ENCODE assay signal across 1 cellular context in the genomic region with DNA sequence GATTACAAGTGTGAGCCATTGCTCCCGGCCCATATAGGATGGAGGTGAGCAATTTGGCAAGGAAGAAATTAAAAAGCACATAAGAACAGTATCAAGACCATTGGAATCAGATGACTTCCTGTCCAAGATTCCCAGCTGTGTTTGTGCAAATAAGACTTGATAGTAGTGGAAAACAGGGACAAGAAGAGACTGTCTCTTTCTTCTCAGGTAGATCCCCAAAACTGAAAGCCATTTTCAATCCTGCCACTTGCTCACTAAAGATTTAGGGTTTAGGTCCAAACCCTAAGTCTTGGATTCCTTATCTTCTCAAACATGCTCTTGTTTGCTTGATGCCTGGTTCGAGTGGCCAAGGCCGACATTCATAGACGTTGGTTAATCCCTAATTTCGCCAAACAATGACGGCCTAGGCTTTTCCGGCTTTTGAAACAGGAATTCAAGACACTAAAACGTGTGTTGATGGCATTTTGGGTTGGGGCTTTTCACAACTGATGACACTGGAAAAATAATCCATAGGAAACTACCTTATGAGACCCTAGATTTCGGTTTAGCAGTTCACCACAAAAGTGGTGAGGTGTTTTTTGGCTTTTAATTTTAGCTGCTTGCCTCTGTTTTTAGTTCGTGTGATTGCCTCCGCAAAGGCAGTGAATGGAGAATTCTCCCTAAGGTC.
TF ChIP-seq lines count a peak whose summit lies in the region.

No MANE protein-coding gene starts in this region.

TF ChIP-seq in HepG2, 621 proteins besides CTCF, POLR2A, EP300 and RAD21 (continues in another document):
- TF ChIP-seq, protein P1, sequence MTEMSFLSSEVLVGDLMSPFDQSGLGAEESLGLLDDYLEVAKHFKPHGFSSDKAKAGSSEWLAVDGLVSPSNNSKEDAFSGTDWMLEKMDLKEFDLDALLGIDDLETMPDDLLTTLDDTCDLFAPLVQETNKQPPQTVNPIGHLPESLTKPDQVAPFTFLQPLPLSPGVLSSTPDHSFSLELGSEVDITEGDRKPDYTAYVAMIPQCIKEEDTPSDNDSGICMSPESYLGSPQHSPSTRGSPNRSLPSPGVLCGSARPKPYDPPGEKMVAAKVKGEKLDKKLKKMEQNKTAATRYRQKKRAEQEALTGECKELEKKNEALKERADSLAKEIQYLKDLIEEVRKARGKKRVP (CRISPR knock-in tag; IDR thresholded peaks at IDR 0.05), result 0 out of 4 replicates have a peak, but pooled peaks of 1 of the 2 experiments have one; percentile 39
- peak; percentile 66; the same call in 1 of the 2 replicates for TF ChIP-seq ELF4 (CRISPR knock-in tag; IDR thresholded peaks at IDR 0.05; ENCODE audit: borderline replicate concordance)
- no peak for TF ChIP-seq ZNF367 (CRISPR knock-in tag; IDR thresholded peaks at IDR 0.05; ENCODE audit: borderline replicate concordance)
- no peak for TF ChIP-seq ZNF607 (CRISPR knock-in tag; IDR thresholded peaks at IDR 0.05; ENCODE audit: borderline replicate concordance)
- TF ChIP-seq, protein P2, sequence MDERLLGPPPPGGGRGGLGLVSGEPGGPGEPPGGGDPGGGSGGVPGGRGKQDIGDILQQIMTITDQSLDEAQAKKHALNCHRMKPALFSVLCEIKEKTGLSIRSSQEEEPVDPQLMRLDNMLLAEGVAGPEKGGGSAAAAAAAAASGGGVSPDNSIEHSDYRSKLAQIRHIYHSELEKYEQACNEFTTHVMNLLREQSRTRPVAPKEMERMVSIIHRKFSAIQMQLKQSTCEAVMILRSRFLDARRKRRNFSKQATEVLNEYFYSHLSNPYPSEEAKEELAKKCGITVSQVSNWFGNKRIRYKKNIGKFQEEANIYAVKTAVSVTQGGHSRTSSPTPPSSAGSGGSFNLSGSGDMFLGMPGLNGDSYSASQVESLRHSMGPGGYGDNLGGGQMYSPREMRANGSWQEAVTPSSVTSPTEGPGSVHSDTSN (CRISPR knock-in tag; IDR thresholded peaks at IDR 0.05), result no peak
- TF ChIP-seq BRCA1 (CRISPR knock-in tag; IDR thresholded peaks at IDR 0.05), result no peak
- TF ChIP-seq FOXP1 (IDR thresholded peaks at IDR 0.05), result no peak
- no peak for TF ChIP-seq FOXP1 (CRISPR knock-in tag; IDR thresholded peaks at IDR 0.05)
- TF ChIP-seq SMAD3 (CRISPR knock-in tag; IDR thresholded peaks at IDR 0.05), result 0 out of 2 replicates have a peak, but pooled peaks have one; percentile 59
- TF ChIP-seq ZNF644 (CRISPR knock-in tag; IDR thresholded peaks at IDR 0.05; ENCODE audit: low read depth), result peak; percentile 6; the same call in 1 of the 2 replicates
- TF ChIP-seq, protein P3, sequence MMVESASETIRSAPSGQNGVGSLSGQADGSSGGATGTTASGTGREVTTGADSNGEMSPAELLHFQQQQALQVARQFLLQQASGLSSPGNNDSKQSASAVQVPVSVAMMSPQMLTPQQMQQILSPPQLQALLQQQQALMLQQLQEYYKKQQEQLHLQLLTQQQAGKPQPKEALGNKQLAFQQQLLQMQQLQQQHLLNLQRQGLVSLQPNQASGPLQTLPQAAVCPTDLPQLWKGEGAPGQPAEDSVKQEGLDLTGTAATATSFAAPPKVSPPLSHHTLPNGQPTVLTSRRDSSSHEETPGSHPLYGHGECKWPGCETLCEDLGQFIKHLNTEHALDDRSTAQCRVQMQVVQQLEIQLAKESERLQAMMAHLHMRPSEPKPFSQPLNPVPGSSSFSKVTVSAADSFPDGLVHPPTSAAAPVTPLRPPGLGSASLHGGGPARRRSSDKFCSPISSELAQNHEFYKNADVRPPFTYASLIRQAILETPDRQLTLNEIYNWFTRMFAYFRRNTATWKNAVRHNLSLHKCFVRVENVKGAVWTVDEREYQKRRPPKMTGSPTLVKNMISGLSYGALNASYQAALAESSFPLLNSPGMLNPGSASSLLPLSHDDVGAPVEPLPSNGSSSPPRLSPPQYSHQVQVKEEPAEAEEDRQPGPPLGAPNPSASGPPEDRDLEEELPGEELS (CRISPR knock-in tag; IDR thresholded peaks at IDR 0.05), result 0 out of 2 replicates have a peak, but pooled peaks have one; percentile 15
- TF ChIP-seq CBX5 (CRISPR knock-in tag; IDR thresholded peaks at IDR 0.05; ENCODE audit: borderline replicate concordance), result 0 out of 2 replicates have a peak, but pooled peaks have one; percentile 10
- 0 out of 2 replicates have a peak, but pooled peaks have one; percentile 0 for TF ChIP-seq ZNF614 (CRISPR knock-in tag; IDR thresholded peaks at IDR 0.05; ENCODE audit: borderline replicate concordance)
- peak; percentile 31; the same call in 1 of the 2 replicates for TF ChIP-seq ZSCAN31 (CRISPR knock-in tag; IDR thresholded peaks at IDR 0.05; ENCODE audit: low read depth)
- peak; percentile 17 for TF ChIP-seq PHF5A (CRISPR knock-in tag; IDR thresholded peaks at IDR 0.05; ENCODE audit: low read depth, unreplicated experiment)
- TF ChIP-seq ETV5 (CRISPR knock-in tag; IDR thresholded peaks at IDR 0.05; ENCODE audit: borderline replicate concordance), result peak; percentile 40; the same call in 1 of the 2 replicates
- TF ChIP-seq SOX6 (IDR thresholded peaks at IDR 0.05), result no peak
- TF ChIP-seq SOX6 (CRISPR knock-in tag; IDR thresholded peaks at IDR 0.05), result peak; percentile 39
- 0 out of 2 replicates have a peak, but pooled peaks have one; percentile 14 for TF ChIP-seq THAP11 (CRISPR knock-in tag; IDR thresholded peaks at IDR 0.05)
- TF ChIP-seq ZNF589 (CRISPR knock-in tag; conservative IDR thresholded peaks at IDR 0.05), result 0 out of 2 replicates have a peak, but pooled peaks have one; percentile 43
- 0 out of 2 replicates have a peak, but pooled peaks have one; percentile 7 for TF ChIP-seq ZSCAN9 (CRISPR knock-in tag; IDR thresholded peaks at IDR 0.05; ENCODE audit: borderline replicate concordance)
- TF ChIP-seq ZMYM3 (CRISPR knock-in tag; IDR thresholded peaks at IDR 0.05), result peak; percentile 11; the same call in 1 of the 2 replicates
- no peak for TF ChIP-seq LCORL (IDR thresholded peaks at IDR 0.05)
- 0 out of 2 replicates have a peak, but pooled peaks have one; percentile 1 for TF ChIP-seq LCORL (CRISPR knock-in tag; IDR thresholded peaks at IDR 0.05)
- TF ChIP-seq MAFK (conservative IDR thresholded peaks at IDR 0.05 in 1 of 2, IDR thresholded peaks at IDR 0.05 in 1 of 2; ENCODE audit: low read length in 2 of 2), result peak in 1 of 2 experiments; percentile 86; a peak in 2 of 4 replicates
- TF ChIP-seq, protein P4, sequence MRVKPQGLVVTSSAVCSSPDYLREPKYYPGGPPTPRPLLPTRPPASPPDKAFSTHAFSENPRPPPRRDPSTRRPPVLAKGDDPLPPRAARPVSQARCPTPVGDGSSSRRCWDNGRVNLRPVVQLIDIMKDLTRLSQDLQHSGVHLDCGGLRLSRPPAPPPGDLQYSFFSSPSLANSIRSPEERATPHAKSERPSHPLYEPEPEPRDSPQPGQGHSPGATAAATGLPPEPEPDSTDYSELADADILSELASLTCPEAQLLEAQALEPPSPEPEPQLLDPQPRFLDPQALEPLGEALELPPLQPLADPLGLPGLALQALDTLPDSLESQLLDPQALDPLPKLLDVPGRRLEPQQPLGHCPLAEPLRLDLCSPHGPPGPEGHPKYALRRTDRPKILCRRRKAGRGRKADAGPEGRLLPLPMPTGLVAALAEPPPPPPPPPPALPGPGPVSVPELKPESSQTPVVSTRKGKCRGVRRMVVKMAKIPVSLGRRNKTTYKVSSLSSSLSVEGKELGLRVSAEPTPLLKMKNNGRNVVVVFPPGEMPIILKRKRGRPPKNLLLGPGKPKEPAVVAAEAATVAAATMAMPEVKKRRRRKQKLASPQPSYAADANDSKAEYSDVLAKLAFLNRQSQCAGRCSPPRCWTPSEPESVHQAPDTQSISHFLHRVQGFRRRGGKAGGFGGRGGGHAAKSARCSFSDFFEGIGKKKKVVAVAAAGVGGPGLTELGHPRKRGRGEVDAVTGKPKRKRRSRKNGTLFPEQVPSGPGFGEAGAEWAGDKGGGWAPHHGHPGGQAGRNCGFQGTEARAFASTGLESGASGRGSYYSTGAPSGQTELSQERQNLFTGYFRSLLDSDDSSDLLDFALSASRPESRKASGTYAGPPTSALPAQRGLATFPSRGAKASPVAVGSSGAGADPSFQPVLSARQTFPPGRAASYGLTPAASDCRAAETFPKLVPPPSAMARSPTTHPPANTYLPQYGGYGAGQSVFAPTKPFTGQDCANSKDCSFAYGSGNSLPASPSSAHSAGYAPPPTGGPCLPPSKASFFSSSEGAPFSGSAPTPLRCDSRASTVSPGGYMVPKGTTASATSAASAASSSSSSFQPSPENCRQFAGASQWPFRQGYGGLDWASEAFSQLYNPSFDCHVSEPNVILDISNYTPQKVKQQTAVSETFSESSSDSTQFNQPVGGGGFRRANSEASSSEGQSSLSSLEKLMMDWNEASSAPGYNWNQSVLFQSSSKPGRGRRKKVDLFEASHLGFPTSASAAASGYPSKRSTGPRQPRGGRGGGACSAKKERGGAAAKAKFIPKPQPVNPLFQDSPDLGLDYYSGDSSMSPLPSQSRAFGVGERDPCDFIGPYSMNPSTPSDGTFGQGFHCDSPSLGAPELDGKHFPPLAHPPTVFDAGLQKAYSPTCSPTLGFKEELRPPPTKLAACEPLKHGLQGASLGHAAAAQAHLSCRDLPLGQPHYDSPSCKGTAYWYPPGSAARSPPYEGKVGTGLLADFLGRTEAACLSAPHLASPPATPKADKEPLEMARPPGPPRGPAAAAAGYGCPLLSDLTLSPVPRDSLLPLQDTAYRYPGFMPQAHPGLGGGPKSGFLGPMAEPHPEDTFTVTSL (CRISPR knock-in tag; IDR thresholded peaks at IDR 0.05; ENCODE audit: borderline replicate concordance), result no peak
- TF ChIP-seq DMAP1 (CRISPR knock-in tag; IDR thresholded peaks at IDR 0.05), result 0 out of 2 replicates have a peak, but pooled peaks have one; percentile 50
- peak; percentile 51 for TF ChIP-seq ZFX (CRISPR knock-in tag; IDR thresholded peaks at IDR 0.05; ENCODE audit: low read depth)
- TF ChIP-seq ZFY (CRISPR knock-in tag; IDR thresholded peaks at IDR 0.05), result peak; percentile 36
- TF ChIP-seq KAT8 (CRISPR knock-in tag; IDR thresholded peaks at IDR 0.05), result 0 out of 2 replicates have a peak, but pooled peaks have one; percentile 15
- TF ChIP-seq, protein P5, sequence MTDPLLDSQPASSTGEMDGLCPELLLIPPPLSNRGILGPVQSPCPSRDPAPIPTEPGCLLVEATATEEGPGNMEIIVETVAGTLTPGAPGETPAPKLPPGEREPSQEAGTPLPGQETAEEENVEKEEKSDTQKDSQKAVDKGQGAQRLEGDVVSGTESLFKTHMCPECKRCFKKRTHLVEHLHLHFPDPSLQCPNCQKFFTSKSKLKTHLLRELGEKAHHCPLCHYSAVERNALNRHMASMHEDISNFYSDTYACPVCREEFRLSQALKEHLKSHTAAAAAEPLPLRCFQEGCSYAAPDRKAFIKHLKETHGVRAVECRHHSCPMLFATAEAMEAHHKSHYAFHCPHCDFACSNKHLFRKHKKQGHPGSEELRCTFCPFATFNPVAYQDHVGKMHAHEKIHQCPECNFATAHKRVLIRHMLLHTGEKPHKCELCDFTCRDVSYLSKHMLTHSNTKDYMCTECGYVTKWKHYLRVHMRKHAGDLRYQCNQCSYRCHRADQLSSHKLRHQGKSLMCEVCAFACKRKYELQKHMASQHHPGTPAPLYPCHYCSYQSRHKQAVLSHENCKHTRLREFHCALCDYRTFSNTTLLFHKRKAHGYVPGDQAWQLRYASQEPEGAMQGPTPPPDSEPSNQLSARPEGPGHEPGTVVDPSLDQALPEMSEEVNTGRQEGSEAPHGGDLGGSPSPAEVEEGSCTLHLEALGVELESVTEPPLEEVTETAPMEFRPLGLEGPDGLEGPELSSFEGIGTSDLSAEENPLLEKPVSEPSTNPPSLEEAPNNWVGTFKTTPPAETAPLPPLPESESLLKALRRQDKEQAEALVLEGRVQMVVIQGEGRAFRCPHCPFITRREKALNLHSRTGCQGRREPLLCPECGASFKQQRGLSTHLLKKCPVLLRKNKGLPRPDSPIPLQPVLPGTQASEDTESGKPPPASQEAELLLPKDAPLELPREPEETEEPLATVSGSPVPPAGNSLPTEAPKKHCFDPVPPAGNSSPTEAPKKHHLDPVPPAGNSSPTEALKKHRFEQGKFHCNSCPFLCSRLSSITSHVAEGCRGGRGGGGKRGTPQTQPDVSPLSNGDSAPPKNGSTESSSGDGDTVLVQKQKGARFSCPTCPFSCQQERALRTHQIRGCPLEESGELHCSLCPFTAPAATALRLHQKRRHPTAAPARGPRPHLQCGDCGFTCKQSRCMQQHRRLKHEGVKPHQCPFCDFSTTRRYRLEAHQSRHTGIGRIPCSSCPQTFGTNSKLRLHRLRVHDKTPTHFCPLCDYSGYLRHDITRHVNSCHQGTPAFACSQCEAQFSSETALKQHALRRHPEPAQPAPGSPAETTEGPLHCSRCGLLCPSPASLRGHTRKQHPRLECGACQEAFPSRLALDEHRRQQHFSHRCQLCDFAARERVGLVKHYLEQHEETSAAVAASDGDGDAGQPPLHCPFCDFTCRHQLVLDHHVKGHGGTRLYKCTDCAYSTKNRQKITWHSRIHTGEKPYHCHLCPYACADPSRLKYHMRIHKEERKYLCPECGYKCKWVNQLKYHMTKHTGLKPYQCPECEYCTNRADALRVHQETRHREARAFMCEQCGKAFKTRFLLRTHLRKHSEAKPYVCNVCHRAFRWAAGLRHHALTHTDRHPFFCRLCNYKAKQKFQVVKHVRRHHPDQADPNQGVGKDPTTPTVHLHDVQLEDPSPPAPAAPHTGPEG (CRISPR knock-in tag; IDR thresholded peaks at IDR 0.05), result peak; percentile 67
- 0 out of 2 replicates have a peak, but pooled peaks have one; percentile 35 for TF ChIP-seq ZFP1 (CRISPR knock-in tag; IDR thresholded peaks at IDR 0.05)
- TF ChIP-seq, protein P6, sequence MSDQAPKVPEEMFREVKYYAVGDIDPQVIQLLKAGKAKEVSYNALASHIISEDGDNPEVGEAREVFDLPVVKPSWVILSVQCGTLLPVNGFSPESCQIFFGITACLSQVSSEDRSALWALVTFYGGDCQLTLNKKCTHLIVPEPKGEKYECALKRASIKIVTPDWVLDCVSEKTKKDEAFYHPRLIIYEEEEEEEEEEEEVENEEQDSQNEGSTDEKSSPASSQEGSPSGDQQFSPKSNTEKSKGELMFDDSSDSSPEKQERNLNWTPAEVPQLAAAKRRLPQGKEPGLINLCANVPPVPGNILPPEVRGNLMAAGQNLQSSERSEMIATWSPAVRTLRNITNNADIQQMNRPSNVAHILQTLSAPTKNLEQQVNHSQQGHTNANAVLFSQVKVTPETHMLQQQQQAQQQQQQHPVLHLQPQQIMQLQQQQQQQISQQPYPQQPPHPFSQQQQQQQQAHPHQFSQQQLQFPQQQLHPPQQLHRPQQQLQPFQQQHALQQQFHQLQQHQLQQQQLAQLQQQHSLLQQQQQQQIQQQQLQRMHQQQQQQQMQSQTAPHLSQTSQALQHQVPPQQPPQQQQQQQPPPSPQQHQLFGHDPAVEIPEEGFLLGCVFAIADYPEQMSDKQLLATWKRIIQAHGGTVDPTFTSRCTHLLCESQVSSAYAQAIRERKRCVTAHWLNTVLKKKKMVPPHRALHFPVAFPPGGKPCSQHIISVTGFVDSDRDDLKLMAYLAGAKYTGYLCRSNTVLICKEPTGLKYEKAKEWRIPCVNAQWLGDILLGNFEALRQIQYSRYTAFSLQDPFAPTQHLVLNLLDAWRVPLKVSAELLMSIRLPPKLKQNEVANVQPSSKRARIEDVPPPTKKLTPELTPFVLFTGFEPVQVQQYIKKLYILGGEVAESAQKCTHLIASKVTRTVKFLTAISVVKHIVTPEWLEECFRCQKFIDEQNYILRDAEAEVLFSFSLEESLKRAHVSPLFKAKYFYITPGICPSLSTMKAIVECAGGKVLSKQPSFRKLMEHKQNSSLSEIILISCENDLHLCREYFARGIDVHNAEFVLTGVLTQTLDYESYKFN (CRISPR knock-in tag; conservative IDR thresholded peaks at IDR 0.05), result 0 out of 2 replicates have a peak, but pooled peaks have one; percentile 38
- TF ChIP-seq MEF2D (CRISPR knock-in tag; IDR thresholded peaks at IDR 0.05), result peak; percentile 68; the same call in 1 of the 2 replicates
- 0 out of 2 replicates have a peak, but pooled peaks have one; percentile 23 for TF ChIP-seq ZNF788 (CRISPR knock-in tag; IDR thresholded peaks at IDR 0.05; ENCODE audit: borderline replicate concordance)
- no peak for TF ChIP-seq ZNF782 (CRISPR knock-in tag; IDR thresholded peaks at IDR 0.05; ENCODE audit: borderline replicate concordance)
- no peak for TF ChIP-seq CCDC6 (CRISPR knock-in tag; IDR thresholded peaks at IDR 0.05)
- TF ChIP-seq FOXA3 (CRISPR knock-in tag; IDR thresholded peaks at IDR 0.05), result 0 out of 2 replicates have a peak, but pooled peaks have one; percentile 4
- TF ChIP-seq EEA1 (CRISPR knock-in tag; IDR thresholded peaks at IDR 0.05; ENCODE audit: borderline replicate concordance), result no peak
